Comparison of ENCODE assay signal across 9 cellular contexts in the genomic region with DNA sequence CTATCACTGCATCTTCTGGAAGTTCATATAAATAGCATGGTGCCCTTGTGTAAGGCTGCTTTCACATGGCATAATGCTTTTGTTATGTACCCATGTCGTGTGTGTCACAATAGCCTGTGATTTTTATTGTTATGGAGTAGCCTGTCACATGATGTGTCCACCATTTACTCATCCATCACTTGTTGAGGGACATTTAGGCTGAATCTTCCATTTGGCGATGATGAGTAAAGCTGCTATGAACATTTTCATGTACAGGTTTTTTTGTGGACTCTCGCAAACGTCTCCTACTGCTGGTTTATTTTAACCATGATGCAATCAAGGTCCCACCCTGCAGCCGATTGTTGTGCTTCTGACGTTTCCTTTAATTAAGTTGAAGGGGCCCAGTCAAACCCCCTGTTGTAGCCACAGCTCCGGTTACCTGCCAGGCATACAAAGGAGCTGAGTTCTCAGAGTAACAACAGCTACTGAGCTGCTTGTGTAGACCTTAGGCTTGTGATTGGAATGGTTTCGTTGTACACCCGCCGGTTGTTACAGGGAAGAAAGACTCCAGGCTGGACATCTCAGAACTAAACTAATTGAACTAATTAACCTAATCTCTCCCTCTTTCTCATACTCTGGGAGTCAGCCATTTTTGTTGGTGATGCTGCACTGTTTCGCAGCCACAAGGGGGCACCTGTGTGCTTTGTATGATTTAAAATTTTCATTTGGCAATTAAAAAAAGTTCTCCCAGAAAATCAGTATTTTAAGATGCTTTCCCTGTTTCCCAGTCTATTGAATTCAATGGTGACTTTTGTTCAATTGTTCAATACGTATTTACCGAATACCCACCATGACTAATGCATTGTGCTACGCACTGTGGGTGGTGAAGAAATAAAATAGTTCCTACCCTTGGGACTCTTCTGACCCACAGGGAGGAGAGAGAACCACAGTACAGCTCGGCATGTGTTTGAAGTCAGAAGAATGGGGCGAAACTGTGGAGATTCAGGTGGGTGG.
DNase-seq lines count a peak whose midpoint lies in the region; ATAC-seq, FAIRE-seq and TF ChIP-seq lines count a peak whose summit lies in the region.
"Had no signal": no experiment of that assay in that cellular context is flagged by ENCODE, and none has a peak within 500 bp of the region (broad histone marks: within the 10 kb centered on the region; RNA-seq: fewer than 3 reads in every experiment).

No MANE protein-coding gene starts in this region.

- H3K27me3 ChIP-seq in Caco-2 (replicated peaks; ENCODE audit: control insufficient read depth, insufficient read depth, low read length) = no peaks in the 10 kb centered on the region
- H3K27me3 ChIP-seq in HUES6 (ENCODE audit: control insufficient read depth, insufficient read depth, low read length) = no peaks in the 10 kb centered on the region
- H3K27me3 ChIP-seq in SJCRH30 = no peaks in the 10 kb centered on the region
- H3K27me3 ChIP-seq in astrocyte (ENCODE audit: insufficient read depth, low read length) = no peaks in the 10 kb centered on the region
- peaks cover 0 to 3% (median 0%) of the 10 kb centered on the region in 7 donors for H3K27me3 ChIP-seq in spleen (replicated peaks in 1 of 7)

- H2AFZ ChIP-seq in astrocyte (ENCODE audit: low read depth, low read length) = peak overlapping the region; percentile 57

- peak in 1 of 2 experiments; percentile 38 for DNase-seq in Caco-2
- DNase-seq in SJCRH30 = peak; percentile 83 to 93
- peak; percentile 32 for DNase-seq in astrocyte (ENCODE audit: low read depth)
- peak; percentile 32 to 69 for DNase-seq in hippocampal formation (lab: John Stamatoyannopoulos, UW)
- DNase-seq in spleen = no peak
- DNase-seq in NCI-H526 treated with DMSO at 0.1 percent for 48 hours (lab: John Stamatoyannopoulos, UW) = no peak

- H3K36me3 Mint-ChIP-seq in Caco-2 (ENCODE audit: insufficient read depth, unreplicated experiment) (no peaks in the 10 kb centered on the region), astrocyte (ENCODE audit: low read depth, unreplicated experiment) (no peaks in the 10 kb centered on the region)

- H3K4me3 Mint-ChIP-seq in Caco-2 (ENCODE audit: unreplicated experiment) = no peak overlapping the region
- no peak overlapping the region for H3K4me3 Mint-ChIP-seq in astrocyte (ENCODE audit: unreplicated experiment)
- H3K4me3 Mint-ChIP-seq: T-helper 1 cell treated with Interleukin-12 subunit alpha and Interleukin-12 subunit beta and Interleukin-4 antibody, amounts not matched to agents 30 μg/mL and 1 μg/mL, for 36 hours had no signal

- H3K4me1 Mint-ChIP-seq in Caco-2 (ENCODE audit: low read depth, unreplicated experiment) = peaks cover 10% of the 10 kb centered on the region
- H3K4me1 Mint-ChIP-seq in astrocyte (ENCODE audit: low read depth, unreplicated experiment) = peaks cover 29% of the 10 kb centered on the region

- H3K36me3 ChIP-seq in Caco-2 (ENCODE audit: control insufficient read depth, insufficient read depth, low read length) = no peaks in the 10 kb centered on the region
- H3K36me3 ChIP-seq in HUES6 (ENCODE audit: control insufficient read depth, insufficient read depth, low read length) = no peaks in the 10 kb centered on the region
- H3K36me3 ChIP-seq in SJCRH30 = no peaks in the 10 kb centered on the region
- H3K36me3 ChIP-seq in astrocyte (ENCODE audit: insufficient read depth, low read length) = no peaks in the 10 kb centered on the region
- no peaks in the 10 kb centered on the region for H3K36me3 ChIP-seq in spleen

- BruUV-seq in Caco-2 (replicated peaks; lab: Mats Ljungman, UMichigan) = no TSS peak

- H3K27ac ChIP-seq in HUES6 (ENCODE audit: low read depth, low read length) (no peak overlapping the region), SJCRH30 (peak overlapping the region; percentile 85), astrocyte (ENCODE audit: low read depth, low read length) (no peak overlapping the region), spleen (no peak overlapping the region)

- H3K27ac Mint-ChIP-seq in Caco-2 (ENCODE audit: unreplicated experiment) (no peak overlapping the region), astrocyte (ENCODE audit: unreplicated experiment) (peak overlapping the region; percentile 16)
- H3K27ac Mint-ChIP-seq: T-helper 1 cell treated with Interleukin-12 subunit alpha and Interleukin-12 subunit beta and Interleukin-4 antibody, amounts not matched to agents 30 μg/mL and 1 μg/mL, for 36 hours had no signal

- WGBS in spleen, 5 donors = 39 to 44% (median 43%) methylated on average over 16 of the region's 16 CpGs

- no peak overlapping the region for H3K4me3 ChIP-seq in Caco-2 (ENCODE audit: low read depth, low read length)
- no peak overlapping the region for H3K4me3 ChIP-seq in HUES6 (ENCODE audit: low read depth, low read length)
- no peak overlapping the region for H3K4me3 ChIP-seq in SJCRH30
- no peak overlapping the region for H3K4me3 ChIP-seq in astrocyte (ENCODE audit: insufficient read depth, low read depth, low read length)
- H3K4me3 ChIP-seq in spleen = no peak overlapping the region

- FAIRE-seq in astrocyte (lab: Jason Lieb, UNC) = peak; percentile 71

- peaks cover 3% of the 10 kb centered on the region for H3K4me1 ChIP-seq in Caco-2
- peaks cover 7% of the 10 kb centered on the region; the same call in 1 of the 2 replicates for H3K4me1 ChIP-seq in HUES6 (ENCODE audit: control insufficient read depth, insufficient read depth, low read length)
- H3K4me1 ChIP-seq in SJCRH30 = peaks cover 32% of the 10 kb centered on the region
- H3K4me1 ChIP-seq in astrocyte (ENCODE audit: insufficient read depth, low read length) = peaks cover 16% of the 10 kb centered on the region
- peaks cover 0 to 22% (median 3%) of the 10 kb centered on the region in 6 donors for H3K4me1 ChIP-seq in spleen

- H3K9me3 ChIP-seq in Caco-2 (no peaks in the 10 kb centered on the region), HUES6 (ENCODE audit: control insufficient read depth, insufficient read depth, low read depth, low read length) (no peaks in the 10 kb centered on the region), SJCRH30 (replicated peaks) (no peaks in the 10 kb centered on the region), astrocyte (ENCODE audit: insufficient read depth, low read depth, low read length) (no peaks in the 10 kb centered on the region), spleen (no peaks in the 10 kb centered on the region)

- H3K79me2 ChIP-seq in astrocyte (ENCODE audit: insufficient read depth, low read length) = no peaks in the 10 kb centered on the region

- CTCF ChIA-PET in Caco-2 (lab: Charles Lee) = interaction anchor here (0.8 to 1.6 kb wide), 5 partner anchors 17 to 735 kb away, joined by 3 to 8 read pairs (median 4); no protein-coding TSS in a partner anchor

- H3K9ac ChIP-seq in HUES6 (ENCODE audit: low read length) (peak overlapping the region; percentile 14), astrocyte (ENCODE audit: low read length) (peak overlapping the region; percentile 30)

- no peaks in the 10 kb centered on the region for H3K27me3 Mint-ChIP-seq in Caco-2 (ENCODE audit: insufficient read depth, unreplicated experiment)
- no peaks in the 10 kb centered on the region for H3K27me3 Mint-ChIP-seq in astrocyte (ENCODE audit: low read depth, unreplicated experiment)

- POLR2A ChIA-PET in Caco-2 (lab: Charles Lee) = no interaction called here

- peak overlapping the region; percentile 30 for H3K4me2 ChIP-seq in astrocyte (ENCODE audit: low read length)

- TF ChIP-seq POLR2A in spleen (IDR thresholded peaks at IDR 0.05) = no peak

- no peak for ATAC-seq in HG03095 (IDR thresholded peaks at IDR 0.05; ENCODE audit: unreplicated experiment)

- intact Hi-C loops in Caco-2 (cut with micrococcal nuclease; ENCODE audit: unreplicated experiment) = loop anchor here (1.0 to 2.0 kb wide), 3 partner anchors 188 to 736 kb away; no protein-coding TSS in a partner anchor
- intact Hi-C loops in spleen (cut with DNase I; ENCODE audit: low total_unique reads) = loop anchor here (2.0 to 5.0 kb wide), 3 partner anchors 281 to 861 kb away; no protein-coding TSS in a partner anchor

- H3K9me3 Mint-ChIP-seq in Caco-2 (ENCODE audit: unreplicated experiment) = no peaks in the 10 kb centered on the region
- no peaks in the 10 kb centered on the region for H3K9me3 Mint-ChIP-seq in astrocyte (ENCODE audit: unreplicated experiment)
- H3K9me3 Mint-ChIP-seq: T-helper 1 cell treated with Interleukin-12 subunit alpha and Interleukin-12 subunit beta and Interleukin-4 antibody, amounts not matched to agents 30 μg/mL and 1 μg/mL, for 36 hours had no signal

- H4K20me1 ChIP-seq in astrocyte (ENCODE audit: insufficient read depth, low read length) = no peaks in the 10 kb centered on the region

- peak; percentile 87 to 94 for TF ChIP-seq CTCF in Caco-2 (IDR thresholded peaks at IDR 0.05; ENCODE audit: insufficient read depth in 1 of 2, low read depth in 1 of 2, low read length in 1 of 2, severe bottlenecking in 1 of 2, unreplicated experiment in 1 of 2)
- TF ChIP-seq CTCF in astrocyte (IDR thresholded peaks at IDR 0.05; ENCODE audit: insufficient read depth, low read depth, low read length) = peak; percentile 97
- peak; percentile 79 to 92 (median 87) for TF ChIP-seq CTCF in spleen (IDR thresholded peaks at IDR 0.05 in 8 of 11, conservative IDR thresholded peaks at IDR 0.05 in 3 of 11)

Comparison
In these comparisons a context has a peak if more than half of its experiments do, and no peak if none do; other contexts are left out.
1. DNase-seq: peak in SJCRH30 (2 of 2), astrocyte (single experiment) and hippocampal formation (2 of 2); none in spleen (single experiment) and NCI-H526 treated with DMSO at 0.1 percent for 48 hours (single experiment).
2. Peak in every context shown above with its lines, with median percentiles within 50 percentile points of each other: CTCF ChIP-seq.